ENCODE assay signal across 1 cellular context in the genomic region with DNA sequence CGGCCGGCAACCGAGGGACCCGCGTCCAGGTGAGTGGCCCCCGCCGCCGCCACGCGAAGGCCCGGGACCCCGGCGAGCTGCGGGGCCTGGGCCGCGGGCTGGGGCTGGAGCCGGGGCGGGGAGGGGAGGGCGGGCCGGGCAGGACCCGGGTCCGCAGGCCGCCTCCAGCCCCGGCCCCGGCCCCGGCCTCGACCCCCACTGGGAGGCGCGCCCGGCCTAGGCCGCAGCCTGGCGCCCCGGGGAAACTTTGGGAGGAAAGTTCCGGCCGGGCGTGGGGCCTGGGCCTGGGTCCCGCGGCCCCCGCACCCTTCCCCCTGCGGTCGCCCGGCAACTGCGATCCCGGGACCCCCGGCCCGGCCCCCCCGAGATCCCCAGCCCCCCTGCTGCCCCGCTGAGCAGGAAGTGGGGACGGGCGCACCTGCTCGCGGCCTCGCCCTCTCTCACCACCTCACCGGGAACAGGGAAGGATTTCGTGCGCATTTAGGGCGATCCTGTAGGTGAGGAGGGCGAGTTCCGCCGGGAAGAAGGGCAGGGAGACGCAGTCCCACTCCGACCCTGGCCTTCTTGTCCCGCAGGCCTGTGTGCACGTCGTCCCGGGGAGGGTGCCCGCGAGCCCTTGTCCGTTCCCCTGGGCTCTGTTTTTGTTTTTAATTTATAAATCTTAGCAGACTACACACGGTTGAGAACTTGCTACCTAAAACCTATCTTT.
TF ChIP-seq lines count a peak whose summit lies in the region.

No MANE protein-coding gene starts in this region.

TF ChIP-seq in endothelial cell of umbilical vein, 7 proteins besides CTCF, POLR2A, EP300 and RAD21 (continued from another document):
- TF ChIP-seq, protein P1, sequence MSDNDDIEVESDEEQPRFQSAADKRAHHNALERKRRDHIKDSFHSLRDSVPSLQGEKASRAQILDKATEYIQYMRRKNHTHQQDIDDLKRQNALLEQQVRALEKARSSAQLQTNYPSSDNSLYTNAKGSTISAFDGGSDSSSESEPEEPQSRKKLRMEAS (IDR thresholded peaks at IDR 0.05; ENCODE audit: insufficient read depth, insufficient read length), result no peak
- TF ChIP-seq JUN (IDR thresholded peaks at IDR 0.05; ENCODE audit: borderline replicate concordance, insufficient read depth, insufficient read length, low read depth) (no peak), MYC (IDR thresholded peaks at IDR 0.05; ENCODE audit: low read depth, low read length) (no peak), EZH2 (IDR thresholded peaks at IDR 0.05; ENCODE audit: borderline replicate concordance, low read depth, low read length, severe bottlenecking) (no peak), POLR2AphosphoS5 (IDR thresholded peaks at IDR 0.05; ENCODE audit: insufficient read depth, low read depth, low read length) (no peak)
